Comparison of ENCODE assay signal across 15 cellular contexts in the genomic region with DNA sequence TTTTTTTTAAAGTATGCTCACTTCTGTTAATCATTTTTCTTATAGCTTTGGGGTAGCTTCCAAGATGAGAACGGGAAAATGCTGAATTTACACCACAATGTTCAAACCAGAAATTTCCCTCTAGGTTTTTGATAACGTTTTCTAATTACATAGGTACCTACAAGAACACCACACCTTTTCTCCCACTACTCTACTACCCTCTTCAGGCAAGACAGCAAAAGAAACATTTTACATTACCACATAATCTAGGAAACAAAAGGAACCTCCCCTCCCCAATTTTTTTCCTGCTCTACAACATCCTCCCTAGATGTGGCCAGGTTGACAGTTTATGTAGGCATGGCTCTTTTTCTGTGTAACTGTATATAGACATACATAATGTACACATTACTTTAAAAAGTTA.
"Had no signal": no experiment of that assay in that cellular context is flagged by ENCODE, and none has a peak within 500 bp of the region (broad histone marks: within the 10 kb centered on the region; RNA-seq: fewer than 3 reads in every experiment).

No MANE protein-coding gene starts in this region.

- H3K4me3 ChIP-seq: heart right ventricle, skin epidermis, tibial artery, vagina had no signal

- FAIRE-seq: bronchial epithelial cell, endothelial cell of umbilical vein, kidney had no signal

- H3K9me3 ChIP-seq: heart right ventricle, neutrophil, tibial artery, vagina had no signal

- H3K27ac Mint-ChIP-seq: activated CD4-positive, alpha-beta memory T cell treated with anti-CD3 and anti-CD28 coated beads for 36 hours; activated naive CD8-positive, alpha-beta T cell treated with anti-CD3 and anti-CD28 coated beads, Interleukin-2, amount 10 ng/mL, durations not matched to agents 7 days and 5 days; T-helper 2 cell treated with Interferon-gamma antibody and Interleukin-4, amounts not matched to agents 5 μg/mL and 100 μg/mL, for 36 hours had no signal

- H3K4me3 Mint-ChIP-seq: activated CD4-positive, alpha-beta memory T cell treated with anti-CD3 and anti-CD28 coated beads for 36 hours; activated naive CD8-positive, alpha-beta T cell treated with anti-CD3 and anti-CD28 coated beads, Interleukin-2, amount 10 ng/mL, durations not matched to agents 7 days and 5 days; activated T-cell treated with anti-CD3 and anti-CD28 coated beads, Interleukin-2, amount 50 U/mL, for 4 hours; T-helper 2 cell treated with Interferon-gamma antibody and Interleukin-4, amounts not matched to agents 5 μg/mL and 100 μg/mL, for 36 hours had no signal

- ATAC-seq: activated T-cell treated with anti-CD3 and anti-CD28 coated beads, Interleukin-2, amount 50 U/mL, for 4 hours; heart right ventricle had no signal

- H3K9me3 Mint-ChIP-seq: activated CD4-positive, alpha-beta memory T cell treated with anti-CD3 and anti-CD28 coated beads for 36 hours; activated naive CD8-positive, alpha-beta T cell treated with anti-CD3 and anti-CD28 coated beads, Interleukin-2, amount 10 ng/mL, durations not matched to agents 7 days and 5 days; activated T-cell treated with anti-CD3 and anti-CD28 coated beads, Interleukin-2, amount 50 U/mL, for 4 hours; T-helper 2 cell treated with Interferon-gamma antibody and Interleukin-4, amounts not matched to agents 5 μg/mL and 100 μg/mL, for 36 hours had no signal

- DNase-seq: activated CD4-positive, alpha-beta memory T cell treated with anti-CD3 and anti-CD28 coated beads for 36 hours; activated gamma-delta T cell; activated naive CD8-positive, alpha-beta T cell treated with anti-CD3 and anti-CD28 coated beads, Interleukin-2, amount 10 ng/mL, durations not matched to agents 7 days and 5 days; activated T-cell treated with anti-CD3 and anti-CD28 coated beads, Interleukin-2, amount 50 U/mL, for 4 hours; anterior cingulate cortex; foreskin melanocyte; heart right ventricle; kidney; tibial artery had no signal

- H3K27me3 ChIP-seq: heart right ventricle, neutrophil, tibial artery, vagina had no signal

- H3K4me1 ChIP-seq: tibial artery, vagina had no signal

- H3K27me3 Mint-ChIP-seq: activated CD4-positive, alpha-beta memory T cell treated with anti-CD3 and anti-CD28 coated beads for 36 hours; activated naive CD8-positive, alpha-beta T cell treated with anti-CD3 and anti-CD28 coated beads, Interleukin-2, amount 10 ng/mL, durations not matched to agents 7 days and 5 days had no signal

- H3K27ac ChIP-seq: heart right ventricle, neutrophil, skin epidermis, tibial artery, vagina had no signal
